ENCODE assay signal across 8 cellular contexts in genomic region chr9:91101598-91102168, GRCh38.
DNase-seq lines count a peak whose midpoint lies in the region; ATAC-seq and TF ChIP-seq lines count a peak whose summit lies in the region.

No MANE protein-coding gene starts in this region.

- intact Hi-C loops in breast epithelium (cut with DNase I; ENCODE audit: low total_unique reads) (no loop called here), Calu3 (cut with micrococcal nuclease; ENCODE audit: unreplicated experiment) (no loop called here)

- peaks cover 6% of the 10 kb centered on the region for H3K36me3 Mint-ChIP-seq in Calu3 (ENCODE audit: insufficient read depth, unreplicated experiment)

- ATAC-seq in GM19023 (IDR thresholded peaks at IDR 0.05; ENCODE audit: unreplicated experiment) (peak; percentile 54), HG02610 (IDR thresholded peaks at IDR 0.05; ENCODE audit: unreplicated experiment) (no peak)

- H3K4me3 ChIP-seq in breast epithelium: no peak overlapping the region

- CTCF ChIA-PET in RWPE1 (lab: Yijun Ruan, JAX) (interaction anchor here (0.6 to 0.7 kb wide), 2 partner anchors 513 to 1293 kb away, joined by 3 read pairs; no protein-coding TSS in a partner anchor), Calu3 (lab: Charles Lee) (no interaction called here)

- TF ChIP-seq POLR2A in breast epithelium (IDR thresholded peaks at IDR 0.05): no peak

- peak overlapping the region; percentile 61 to 87 for H3K27ac ChIP-seq in breast epithelium
- H3K27ac ChIP-seq in RWPE1: no peak overlapping the region

- H3K27me3 Mint-ChIP-seq in Calu3 (ENCODE audit: unreplicated experiment): peaks cover 12% of the 10 kb centered on the region

- DNase-seq in T-helper 9 cell: peak; percentile 86
- peak in 1 of 2 donors; percentile 24 for DNase-seq in breast epithelium (ENCODE audit: low spot score in 2 of 2)
- DNase-seq in stimulated activated CD4-positive, alpha-beta T cell treated with anti-CD3 and anti-CD28 coated beads, Interleukin-4, amount 100 ng/mL, for 24 hours: peak; percentile 71
- DNase-seq in RWPE1 (ENCODE audit: low spot score): no peak
- DNase-seq in NCI-H1436 treated with DMSO at 0.1 percent for 48 hours (lab: John Stamatoyannopoulos, UW): no peak
- no peak for DNase-seq in Calu3

- POLR2A ChIA-PET in RWPE1 (lab: Yijun Ruan, JAX; ENCODE audit: low non-redundant PET): no interaction called here

- TF ChIP-seq CTCF in breast epithelium (IDR thresholded peaks at IDR 0.05) (no peak), RWPE1 (conservative IDR thresholded peaks at IDR 0.05; ENCODE audit: low read depth) (no peak), Calu3 (IDR thresholded peaks at IDR 0.05; ENCODE audit: unreplicated experiment) (no peak)

- H3K4me1 Mint-ChIP-seq in Calu3 (ENCODE audit: low read depth, unreplicated experiment): peaks cover 20% of the 10 kb centered on the region

- no peak overlapping the region for H3K27ac Mint-ChIP-seq in Calu3 (ENCODE audit: unreplicated experiment)

- no peak overlapping the region for H3K4me3 Mint-ChIP-seq in Calu3 (ENCODE audit: low read depth, unreplicated experiment)

- H3K9me3 Mint-ChIP-seq in Calu3 (ENCODE audit: low read depth, unreplicated experiment): peaks cover 3% of the 10 kb centered on the region

- no peaks in the 10 kb centered on the region for H3K27me3 ChIP-seq in breast epithelium

- BruUV-seq in Calu3 (replicated peaks; lab: Mats Ljungman, UMichigan): no TSS peak

- H3K36me3 ChIP-seq in breast epithelium: no peaks in the 10 kb centered on the region

- peaks cover 3% of the 10 kb centered on the region in 2 donors for H3K4me1 ChIP-seq in breast epithelium

- no peaks in the 10 kb centered on the region for H3K9me3 ChIP-seq in breast epithelium

Comparison
In these comparisons a context has a peak if more than half of its experiments do, and no peak if none do; other contexts are left out.
1. DNase-seq: peak in T-helper 9 cell (single experiment) and stimulated activated CD4-positive, alpha-beta T cell treated with anti-CD3 and anti-CD28 coated beads, Interleukin-4, amount 100 ng/mL, for 24 hours (single experiment); none in RWPE1 (single experiment), NCI-H1436 treated with DMSO at 0.1 percent for 48 hours (single experiment) and Calu3 (single experiment).